23 cellular contexts compared by ENCODE assay signal in genomic region chr1:208223136-208223535, GRCh38. TPM values are rescaled to one million over a fixed set of nuclear protein-coding genes. Genes with fewer than 3 reads are reported as not detected.
DNase-seq lines count a peak whose midpoint lies in the region; ATAC-seq and TF ChIP-seq lines count a peak whose summit lies in the region.
"Had no signal": no experiment of that assay in that cellular context is flagged by ENCODE, and none has a peak within 500 bp of the region (broad histone marks: within the 10 kb centered on the region; RNA-seq: fewer than 3 reads in every experiment).

No MANE protein-coding gene starts in this region.

- no peaks in the 10 kb centered on the region for H4K20me1 ChIP-seq in H9 (ENCODE audit: control insufficient read depth, insufficient read depth, insufficient read length)

- intact Hi-C loops in activated naive CD4-positive, alpha-beta T cell treated with anti-CD3 and anti-CD28 coated beads for 36 hours (cut with micrococcal nuclease): no loop called here

- no peak overlapping the region for H4K91ac ChIP-seq in H9 (ENCODE audit: insufficient read length, low read depth, low read length)

- no peak overlapping the region for H3K4ac ChIP-seq in H9 (ENCODE audit: low read depth, low read length)

- H2AK5ac ChIP-seq in H9 (ENCODE audit: insufficient read length, low read length): no peak overlapping the region

- no peak overlapping the region for H3K4me3 Mint-ChIP-seq in activated naive CD4-positive, alpha-beta T cell treated with anti-CD3 and anti-CD28 coated beads for 36 hours
- H3K4me3 Mint-ChIP-seq in stimulated activated effector memory CD8-positive, alpha-beta T cell treated with anti-CD3 and anti-CD28 coated beads, Interleukin-12 subunit alpha, Interleukin-12 subunit beta, amount 100 ng/mL, for 72 hours: no peak overlapping the region
- no peak overlapping the region for H3K4me3 Mint-ChIP-seq in H9
- H3K4me3 Mint-ChIP-seq in natural killer cell treated with Interleukin-12 subunit alpha and Interleukin-12 subunit beta and Interleukin-15 and Interleukin-18, amount 100 ng/mL, for 72 hours: no peak overlapping the region
- H3K4me3 Mint-ChIP-seq: activated T-helper 17 cell treated with anti-CD3 and anti-CD28 coated beads, Interleukin-2, amount 50 U/mL, for 72 hours; T-helper 1 cell treated with Interleukin-12 subunit alpha and Interleukin-12 subunit beta and Interleukin-4 antibody, amounts not matched to agents 30 μg/mL and 1 μg/mL, for 36 hours had no signal

- no peak for TF ChIP-seq CTCF in H9 (conservative IDR thresholded peaks at IDR 0.05)

- H3K27ac ChIP-seq in H9 (ENCODE audit: insufficient read length, low read depth, low read length): no peak overlapping the region
- H3K27ac ChIP-seq: neutrophil had no signal

- no peaks in the 10 kb centered on the region for H3K79me1 ChIP-seq in H9 (ENCODE audit: insufficient read depth, low read depth, low read length, poor library complexity, severe bottlenecking)

- H3K9me3 ChIP-seq in H9 (ENCODE audit: control insufficient read depth, low read depth, low read length): no peaks in the 10 kb centered on the region
- H3K9me3 ChIP-seq: neutrophil, right atrium auricular region, thyroid gland had no signal

- no peak overlapping the region for H3T11ph ChIP-seq in H9 (ENCODE audit: low read length)

- H4K5ac ChIP-seq in H9 (ENCODE audit: insufficient read length, low read depth, low read length): no peak overlapping the region

- H2BK20ac ChIP-seq in H9 (ENCODE audit: low read depth, low read length, poor library complexity, severe bottlenecking): no peak overlapping the region

- H3K27me3 Mint-ChIP-seq in activated naive CD4-positive, alpha-beta T cell treated with anti-CD3 and anti-CD28 coated beads for 36 hours (ENCODE audit: low read depth): peaks cover 7% of the 10 kb centered on the region
- peaks cover 6% of the 10 kb centered on the region for H3K27me3 Mint-ChIP-seq in H9 (ENCODE audit: low read depth)
- H3K27me3 Mint-ChIP-seq in natural killer cell treated with Interleukin-12 subunit alpha and Interleukin-12 subunit beta and Interleukin-15 and Interleukin-18, amount 100 ng/mL, for 72 hours: peaks cover 27% of the 10 kb centered on the region in 2 donors

- H3K23me2 ChIP-seq in H9 (ENCODE audit: insufficient read length, low read depth, low read length, poor library complexity, severe bottlenecking): no peaks in the 10 kb centered on the region

- H4K8ac ChIP-seq in H9 (replicated peaks; ENCODE audit: insufficient read length, low read depth, low read length): no peak overlapping the region

- no peak overlapping the region; the same call in 1 of the 2 replicates for H3K14ac ChIP-seq in H9 (ENCODE audit: insufficient read depth, low read length)

- peak; percentile 43 to 45 for ATAC-seq in activated naive CD4-positive, alpha-beta T cell treated with anti-CD3 and anti-CD28 coated beads, Interleukin-2, amount 50 U/mL, for 72 hours
- ATAC-seq in stimulated activated effector memory CD8-positive, alpha-beta T cell treated with anti-CD3 and anti-CD28 coated beads, Interleukin-12 subunit alpha, Interleukin-12 subunit beta, amount 100 ng/mL, for 72 hours: peak; percentile 37
- no peak for ATAC-seq in GM18907 (IDR thresholded peaks at IDR 0.05; ENCODE audit: unreplicated experiment)
- ATAC-seq in natural killer cell treated with Interleukin-12 subunit alpha and Interleukin-12 subunit beta and Interleukin-15 and Interleukin-18, amount 100 ng/mL, for 72 hours: no peak
- ATAC-seq: activated T-helper 17 cell treated with anti-CD3 and anti-CD28 coated beads, Interleukin-2, amount 50 U/mL, for 72 hours had no signal

- H3K4me1 ChIP-seq in H9 (ENCODE audit: insufficient read depth, low read length): no peaks in the 10 kb centered on the region

- no peak overlapping the region for H2BK120ac ChIP-seq in H9 (ENCODE audit: low read depth, low read length, poor library complexity, severe bottlenecking)

- in situ Hi-C loops in SK-MEL-5 (cut with HindIII; ENCODE audit: low pct_unique_long_range_greater_than_20kb, low sequenced_read_pairs): no loop called here

- H3K4me1 Mint-ChIP-seq in activated naive CD4-positive, alpha-beta T cell treated with anti-CD3 and anti-CD28 coated beads for 36 hours (ENCODE audit: low read depth): no peaks in the 10 kb centered on the region
- no peaks in the 10 kb centered on the region for H3K4me1 Mint-ChIP-seq in stimulated activated effector memory CD8-positive, alpha-beta T cell treated with anti-CD3 and anti-CD28 coated beads, Interleukin-12 subunit alpha, Interleukin-12 subunit beta, amount 100 ng/mL, for 72 hours
- peaks cover 13 to 24% of the 10 kb centered on the region in 2 experiments for H3K4me1 Mint-ChIP-seq in H9
- H3K4me1 Mint-ChIP-seq in natural killer cell treated with Interleukin-12 subunit alpha and Interleukin-12 subunit beta and Interleukin-15 and Interleukin-18, amount 100 ng/mL, for 72 hours (ENCODE audit: low read depth in 2 of 2): no peaks in the 10 kb centered on the region
- H3K4me1 Mint-ChIP-seq: activated T-helper 17 cell treated with anti-CD3 and anti-CD28 coated beads, Interleukin-2, amount 50 U/mL, for 72 hours had no signal

- no peak overlapping the region for H2BK5ac ChIP-seq in H9 (ENCODE audit: insufficient read length, low read length)

- H3K36me3 Mint-ChIP-seq in activated naive CD4-positive, alpha-beta T cell treated with anti-CD3 and anti-CD28 coated beads, Interleukin-2, amount 50 U/mL, for 72 hours: no peaks in the 10 kb centered on the region
- H3K36me3 Mint-ChIP-seq in activated naive CD4-positive, alpha-beta T cell treated with anti-CD3 and anti-CD28 coated beads for 36 hours (ENCODE audit: low read depth): no peaks in the 10 kb centered on the region
- no peaks in the 10 kb centered on the region for H3K36me3 Mint-ChIP-seq in stimulated activated effector memory CD8-positive, alpha-beta T cell treated with anti-CD3 and anti-CD28 coated beads, Interleukin-12 subunit alpha, Interleukin-12 subunit beta, amount 100 ng/mL, for 72 hours
- no peaks in the 10 kb centered on the region for H3K36me3 Mint-ChIP-seq in H9 (ENCODE audit: insufficient read depth in 1 of 3, low read depth in 3 of 3)
- H3K36me3 Mint-ChIP-seq in natural killer cell treated with Interleukin-12 subunit alpha and Interleukin-12 subunit beta and Interleukin-15 and Interleukin-18, amount 100 ng/mL, for 72 hours: no peaks in the 10 kb centered on the region

- no CpG with 5 or more reads among the region's 8 CpGs for WGBS in H9 (ENCODE audit: extremely low coverage, insufficient read length, low lambda C conversion rate)

- H3K23ac ChIP-seq in H9 (ENCODE audit: insufficient read length, low read depth, low read length): no peak overlapping the region

- CTCF ChIA-PET in activated naive CD4-positive, alpha-beta T cell treated with anti-CD3 and anti-CD28 coated beads for 36 hours (lab: Charles Lee): no interaction called here

- no peaks in the 10 kb centered on the region for H3K27me3 ChIP-seq in H9 (ENCODE audit: insufficient read depth, low read length)
- H3K27me3 ChIP-seq: right atrium auricular region, thyroid gland had no signal

- no peak for DNase-seq in activated naive CD4-positive, alpha-beta T cell treated with anti-CD3 and anti-CD28 coated beads, Interleukin-2, amount 50 U/mL, for 72 hours (ENCODE audit: low spot score in 2 of 2)
- DNase-seq in activated naive CD4-positive, alpha-beta T cell treated with anti-CD3 and anti-CD28 coated beads for 36 hours: no peak
- DNase-seq in SK-MEL-5 (ENCODE audit: low read depth, low spot score) (peak; percentile 28), iris pigment epithelial cell (ENCODE audit: low read depth) (peak; percentile 69), H9 (no peak)
- DNase-seq in stimulated activated effector memory CD8-positive, alpha-beta T cell treated with anti-CD3 and anti-CD28 coated beads, Interleukin-12 subunit alpha, Interleukin-12 subunit beta, amount 100 ng/mL, for 72 hours (ENCODE audit: low spot score in 2 of 2): no peak
- no peak for DNase-seq in natural killer cell treated with Interleukin-12 subunit alpha and Interleukin-12 subunit beta and Interleukin-15 and Interleukin-18, amount 100 ng/mL, for 72 hours (ENCODE audit: low spot score)
- DNase-seq: 8988T; activated CD4-positive, CD25-positive, alpha-beta regulatory T cell; activated CD8-positive, alpha-beta memory T cell treated with anti-CD3 and anti-CD28 coated beads for 24 hours; C1 segment of cervical spinal cord; erythroblast; KBM-7; NCI-H1105 treated with DMSO at 0.1 percent for 48 hours; NCI-H82; stimulated activated CD4-positive, alpha-beta T cell treated with anti-CD3 and anti-CD28 coated beads, Interleukin-4, amount 100 ng/mL, for 1 hour; stimulated activated CD8-positive, alpha-beta memory T cell treated with anti-CD3 and anti-CD28 coated beads, Interleukin-4, amount 100 ng/mL, for 48 hours; thyroid gland had no signal

- no peak overlapping the region for H3K4me2 ChIP-seq in H9 (ENCODE audit: insufficient read depth, insufficient read length, low read length)

- no peak overlapping the region for H3K9ac ChIP-seq in H9 (ENCODE audit: extremely low read depth, insufficient read length, low read length)

- H3K79me2 ChIP-seq in H9 (ENCODE audit: insufficient read depth, low read length): no peaks in the 10 kb centered on the region

- H2BK15ac ChIP-seq in H9 (ENCODE audit: low read depth, low read length): no peak overlapping the region

- H2AFZ ChIP-seq in H9 (ENCODE audit: low read length): no peak overlapping the region

- H3K9me3 Mint-ChIP-seq in activated naive CD4-positive, alpha-beta T cell treated with anti-CD3 and anti-CD28 coated beads, Interleukin-2, amount 50 U/mL, for 72 hours: no peaks in the 10 kb centered on the region
- no peaks in the 10 kb centered on the region for H3K9me3 Mint-ChIP-seq in activated naive CD4-positive, alpha-beta T cell treated with anti-CD3 and anti-CD28 coated beads for 36 hours
- no peaks in the 10 kb centered on the region for H3K9me3 Mint-ChIP-seq in stimulated activated effector memory CD8-positive, alpha-beta T cell treated with anti-CD3 and anti-CD28 coated beads, Interleukin-12 subunit alpha, Interleukin-12 subunit beta, amount 100 ng/mL, for 72 hours
- H3K9me3 Mint-ChIP-seq in H9: no peaks in the 10 kb centered on the region
- no peaks in the 10 kb centered on the region for H3K9me3 Mint-ChIP-seq in natural killer cell treated with Interleukin-12 subunit alpha and Interleukin-12 subunit beta and Interleukin-15 and Interleukin-18, amount 100 ng/mL, for 72 hours
- H3K9me3 Mint-ChIP-seq: activated T-helper 17 cell treated with anti-CD3 and anti-CD28 coated beads, Interleukin-2, amount 50 U/mL, for 72 hours; T-helper 1 cell treated with Interleukin-12 subunit alpha and Interleukin-12 subunit beta and Interleukin-4 antibody, amounts not matched to agents 30 μg/mL and 1 μg/mL, for 36 hours had no signal

- no peak overlapping the region for H3K56ac ChIP-seq in H9 (ENCODE audit: insufficient read length, low read depth, low read length)

- no peak overlapping the region for H3K18ac ChIP-seq in H9 (ENCODE audit: insufficient read length, low read depth, low read length)

- no peak overlapping the region for H2BK12ac ChIP-seq in H9 (ENCODE audit: insufficient read length, low read depth, low read length)

- H3K27ac Mint-ChIP-seq in activated naive CD4-positive, alpha-beta T cell treated with anti-CD3 and anti-CD28 coated beads, Interleukin-2, amount 50 U/mL, for 72 hours: no peak overlapping the region
- no peak overlapping the region for H3K27ac Mint-ChIP-seq in activated naive CD4-positive, alpha-beta T cell treated with anti-CD3 and anti-CD28 coated beads for 36 hours
- H3K27ac Mint-ChIP-seq in stimulated activated effector memory CD8-positive, alpha-beta T cell treated with anti-CD3 and anti-CD28 coated beads, Interleukin-12 subunit alpha, Interleukin-12 subunit beta, amount 100 ng/mL, for 72 hours: no peak overlapping the region
- no peak overlapping the region for H3K27ac Mint-ChIP-seq in H9
- no peak overlapping the region for H3K27ac Mint-ChIP-seq in natural killer cell treated with Interleukin-12 subunit alpha and Interleukin-12 subunit beta and Interleukin-15 and Interleukin-18, amount 100 ng/mL, for 72 hours
- H3K27ac Mint-ChIP-seq: activated T-helper 17 cell treated with anti-CD3 and anti-CD28 coated beads, Interleukin-2, amount 50 U/mL, for 72 hours; T-helper 1 cell treated with Interleukin-12 subunit alpha and Interleukin-12 subunit beta and Interleukin-4 antibody, amounts not matched to agents 30 μg/mL and 1 μg/mL, for 36 hours had no signal

RNA-seq across cellular contexts. Expression of gene PLXNA2, which starts 21.0 kb away (rescaled TPM):
- under 1 TPM; 0.04 to 0.39 TPM for total RNA-seq in activated naive CD4-positive, alpha-beta T cell treated with anti-CD3 and anti-CD28 coated beads, Interleukin-2, amount 50 U/mL, for 72 hours
- under 1 TPM; 0.26 to 0.35 TPM for total RNA-seq in activated naive CD4-positive, alpha-beta T cell treated with anti-CD3 and anti-CD28 coated beads for 36 hours
- total RNA-seq in SK-MEL-5 (2014; rRNA removed; shearing (Covaris generic)): 0.34 and 0.53 TPM in 2 replicates
- polyA plus RNA-seq in SK-MEL-5 (2015; cell fraction: cytosol; rRNA removed): 1.3 and 3.1 TPM in 2 replicates
- polyA plus RNA-seq in SK-MEL-5 (2015; cell fraction: nucleus; rRNA removed): 1.8 and 4.8 TPM in 2 replicates
- total RNA-seq in H9 (2021): 0.57 and 0.64 TPM in 2 replicates
- total RNA-seq in natural killer cell treated with Interleukin-12 subunit alpha and Interleukin-12 subunit beta and Interleukin-15 and Interleukin-18, amount 100 ng/mL, for 72 hours: 1 to 10 TPM; 1.1 to 1.3 TPM

Comparison
In these comparisons a context has a peak if more than half of its experiments do, and no peak if none do; other contexts are left out.
1. ATAC-seq: peak in activated naive CD4-positive, alpha-beta T cell treated with anti-CD3 and anti-CD28 coated beads, Interleukin-2, amount 50 U/mL, for 72 hours (2 of 2) and stimulated activated effector memory CD8-positive, alpha-beta T cell treated with anti-CD3 and anti-CD28 coated beads, Interleukin-12 subunit alpha, Interleukin-12 subunit beta, amount 100 ng/mL, for 72 hours (single experiment); none in GM18907 (single experiment) and natural killer cell treated with Interleukin-12 subunit alpha and Interleukin-12 subunit beta and Interleukin-15 and Interleukin-18, amount 100 ng/mL, for 72 hours (0 of 2).
2. DNase-seq: peak in SK-MEL-5 (single experiment) and iris pigment epithelial cell (single experiment); none in activated naive CD4-positive, alpha-beta T cell treated with anti-CD3 and anti-CD28 coated beads, Interleukin-2, amount 50 U/mL, for 72 hours (0 of 2), activated naive CD4-positive, alpha-beta T cell treated with anti-CD3 and anti-CD28 coated beads for 36 hours (single experiment), stimulated activated effector memory CD8-positive, alpha-beta T cell treated with anti-CD3 and anti-CD28 coated beads, Interleukin-12 subunit alpha, Interleukin-12 subunit beta, amount 100 ng/mL, for 72 hours (0 of 2), H9 (single experiment) and natural killer cell treated with Interleukin-12 subunit alpha and Interleukin-12 subunit beta and Interleukin-15 and Interleukin-18, amount 100 ng/mL, for 72 hours (single experiment).